ENCODE assay signal across 8 cellular contexts in the genomic region with DNA sequence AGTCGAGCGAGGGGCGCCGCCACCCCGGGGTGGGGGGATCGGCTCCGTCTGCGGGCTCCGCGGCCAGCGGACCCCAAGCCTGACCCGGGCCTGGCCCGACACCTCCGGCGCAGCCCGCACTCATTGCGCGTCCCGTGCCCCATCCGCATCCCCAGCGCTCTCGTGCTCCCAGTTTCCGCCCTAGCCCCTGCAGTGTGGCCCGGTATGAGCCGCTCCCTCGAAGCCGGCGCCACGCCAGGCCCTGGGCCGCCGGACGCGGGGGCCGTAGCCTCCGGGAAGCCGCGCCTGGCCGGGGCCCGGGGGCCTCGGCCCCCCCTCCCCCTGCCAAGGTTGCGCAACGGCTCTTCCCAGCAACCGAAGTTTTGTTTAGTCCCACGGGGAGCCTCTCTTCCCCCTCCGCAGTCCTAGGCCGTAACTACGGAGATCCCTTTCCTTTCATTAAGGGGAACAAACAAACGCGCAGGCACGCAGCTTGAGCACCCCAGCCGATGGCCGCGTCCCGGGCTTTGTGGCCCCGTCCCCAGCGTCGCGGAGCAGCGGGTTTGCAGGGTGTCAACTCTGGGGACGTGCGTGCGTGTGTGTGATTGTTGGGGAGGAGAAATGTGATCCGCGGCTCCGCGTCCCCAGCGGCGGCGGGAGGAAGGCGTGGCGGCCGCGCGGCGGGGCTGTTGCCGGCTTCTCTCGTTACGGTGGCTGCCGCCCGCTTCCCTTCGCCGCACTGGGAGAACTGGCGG. TPM values are rescaled to one million over a fixed set of nuclear protein-coding genes. Genes with fewer than 3 reads are reported as not detected.
A peak's percentile ranks its signal among the peaks of the same experiment; 100 is the strongest.
DNase-seq lines count a peak whose midpoint lies in the region; ATAC-seq and TF ChIP-seq lines count a peak whose summit lies in the region.

No MANE protein-coding gene starts in this region.

- H3K9me2 ChIP-seq in SU-DHL-6 (replicated peaks; ENCODE audit: insufficient read depth, low read length): no peaks in the 10 kb centered on the region

- peak overlapping the region; percentile 77 for H3K27ac ChIP-seq in SU-DHL-6 (ENCODE audit: low read depth, low read length)

- no peaks in the 10 kb centered on the region; the same call in 1 of the 2 replicates for H3K79me2 ChIP-seq in SU-DHL-6 (ENCODE audit: insufficient read depth, low read length)

- H3K9ac ChIP-seq in SU-DHL-6 (ENCODE audit: low read length): peak overlapping the region; percentile 89

- H3K27me3 Mint-ChIP-seq in activated naive CD8-positive, alpha-beta T cell treated with anti-CD3 and anti-CD28 coated beads, Interleukin-2, amount 50 U/mL, for 24 hours: no peaks in the 10 kb centered on the region
- no peaks in the 10 kb centered on the region for H3K27me3 Mint-ChIP-seq in type B pancreatic cell

- H3F3A ChIP-seq in SU-DHL-6 (ENCODE audit: insufficient read depth): 0 out of 2 replicates have a peak, but pooled peaks cover 4% of the 10 kb centered on the region

- DNase-seq in NCI-H1048 (lab: John Stamatoyannopoulos, UW) (peak; percentile 67), cardiac septum (ENCODE audit: low spot score) (peak; percentile 96), posterior cingulate gyrus (peak; percentile 54 to 94 (median 74)), type B pancreatic cell (ENCODE audit: extremely low spot score, unreplicated experiment) (peak; percentile 84)
- peak; percentile 76 for DNase-seq in activated naive CD8-positive, alpha-beta T cell treated with anti-CD3 and anti-CD28 coated beads, Interleukin-2, amount 50 U/mL, for 24 hours

- no peaks in the 10 kb centered on the region for H3K9me3 Mint-ChIP-seq in activated naive CD8-positive, alpha-beta T cell treated with anti-CD3 and anti-CD28 coated beads, Interleukin-2, amount 50 U/mL, for 24 hours
- H3K9me3 Mint-ChIP-seq in type B pancreatic cell: no peaks in the 10 kb centered on the region

- H3K27me3 ChIP-seq in SU-DHL-6 (ENCODE audit: low read length): no peaks in the 10 kb centered on the region

- peak overlapping the region; percentile 71 for H3K4me2 ChIP-seq in SU-DHL-6 (ENCODE audit: low read depth, low read length, poor library complexity, severe bottlenecking)

- H3K4me1 Mint-ChIP-seq in activated naive CD8-positive, alpha-beta T cell treated with anti-CD3 and anti-CD28 coated beads, Interleukin-2, amount 50 U/mL, for 24 hours: peaks cover 44% of the 10 kb centered on the region
- peaks cover 21% of the 10 kb centered on the region for H3K4me1 Mint-ChIP-seq in type B pancreatic cell (ENCODE audit: unreplicated experiment)

- no peaks in the 10 kb centered on the region for H4K20me1 ChIP-seq in SU-DHL-6 (ENCODE audit: low read depth, low read length)

- peaks cover 5% of the 10 kb centered on the region for H3K36me3 Mint-ChIP-seq in activated naive CD8-positive, alpha-beta T cell treated with anti-CD3 and anti-CD28 coated beads, Interleukin-2, amount 50 U/mL, for 24 hours (ENCODE audit: low read depth)
- no peaks in the 10 kb centered on the region for H3K36me3 Mint-ChIP-seq in type B pancreatic cell

- H3K27ac Mint-ChIP-seq in activated naive CD8-positive, alpha-beta T cell treated with anti-CD3 and anti-CD28 coated beads, Interleukin-2, amount 50 U/mL, for 24 hours: peak overlapping the region; percentile 98
- H3K27ac Mint-ChIP-seq in type B pancreatic cell: peak overlapping the region; percentile 95

- H3K36me3 ChIP-seq in SU-DHL-6 (ENCODE audit: low read length): no peaks in the 10 kb centered on the region

- intact Hi-C loops in cardiac septum (cut with DNase I): loop anchor here (2.0 to 5.0 kb wide), 5 partner anchors 34 to 479 kb away; a partner anchor contains a TSS
- intact Hi-C loops in posterior cingulate gyrus (cut with DNase I): loop anchor here (2.0 to 5.0 kb wide), 2 partner anchors 97 to 221 kb away; a partner anchor contains a TSS

- peak; percentile 41 for ATAC-seq in HG02571 (IDR thresholded peaks at IDR 0.05; ENCODE audit: unreplicated experiment)
- peak; percentile 51 for ATAC-seq in activated naive CD8-positive, alpha-beta T cell treated with anti-CD3 and anti-CD28 coated beads, Interleukin-2, amount 50 U/mL, for 24 hours

- TF ChIP-seq POLR2A in GM10847 (IDR thresholded peaks at IDR 0.05; ENCODE audit: extremely low read depth, insufficient read length): peak; percentile 42

- peak overlapping the region; percentile 93 for H3K4me3 Mint-ChIP-seq in activated naive CD8-positive, alpha-beta T cell treated with anti-CD3 and anti-CD28 coated beads, Interleukin-2, amount 50 U/mL, for 24 hours
- H3K4me3 Mint-ChIP-seq in type B pancreatic cell: peak overlapping the region; percentile 95

- TF ChIP-seq CTCF in SU-DHL-6 (IDR thresholded peaks at IDR 0.05; ENCODE audit: insufficient read depth, low read length, poor library complexity, severe bottlenecking) (no peak), type B pancreatic cell (conservative IDR thresholded peaks at IDR 0.05) (peak; percentile 63)

- peak overlapping the region; percentile 68 for H2AFZ ChIP-seq in SU-DHL-6 (ENCODE audit: low read depth, low read length, severe bottlenecking)

- no peaks in the 10 kb centered on the region for H3K9me3 ChIP-seq in SU-DHL-6 (ENCODE audit: insufficient read depth, low read length)

- H3K4me3 ChIP-seq in SU-DHL-6 (ENCODE audit: insufficient read depth, low read length, poor library complexity, severe bottlenecking): peak overlapping the region; percentile 71

RNA-seq across cellular contexts. Expression of a gene that starts 0.9 kb away (rescaled TPM):
- total RNA-seq in cardiac septum (302 TPM), type B pancreatic cell (ENCODE audit: low replicate concordance) (63.9 and 75.3 TPM in 2 replicates)

Comparison
In these comparisons a context has a peak if more than half of its experiments do, and no peak if none do; other contexts are left out.
1. Peak in every context shown above with its lines: DNase-seq, ATAC-seq, H3K4me3 ChIP-seq and H3K27ac ChIP-seq.